9 cellular contexts compared by ENCODE assay signal in genomic region chrX:129318375-129318774, GRCh38.
A peak's percentile ranks its signal among the peaks of the same experiment; 100 is the strongest.
DNase-seq lines count a peak whose midpoint lies in the region; ATAC-seq and TF ChIP-seq lines count a peak whose summit lies in the region.
"Had no signal": no experiment of that assay in that cellular context is flagged by ENCODE, and none has a peak within 500 bp of the region (broad histone marks: within the 10 kb centered on the region; RNA-seq: fewer than 3 reads in every experiment).

No MANE protein-coding gene starts in this region.

- H3K36me3 Mint-ChIP-seq in neural crest cell (ENCODE audit: low read depth), result peaks cover 17% of the 10 kb centered on the region

- H3K4me1 Mint-ChIP-seq in neural crest cell, result peaks cover 4% of the 10 kb centered on the region
- H3K4me1 Mint-ChIP-seq: activated B cell treated with CpG ODN at 0.5 μM for 24 hours had no signal

- DNase-seq in NCI-H1105 treated with DMSO at 0.1 percent for 48 hours (lab: John Stamatoyannopoulos, UW) (peak; percentile 12), NCI-H1105 (lab: John Stamatoyannopoulos, UW) (no peak), Kasumi-1 (lab: John Stamatoyannopoulos, UW) (peak; percentile 41 to 45), astrocyte of the hippocampus (ENCODE audit: low read depth, low spot score) (peak; percentile 41), neural crest cell (ENCODE audit: low read depth, low spot score) (peak; percentile 3)
- DNase-seq in stimulated activated CD4-positive, alpha-beta T cell treated with anti-CD3 and anti-CD28 coated beads, Interleukin-4, amount 100 ng/mL, for 4 hours, result no peak
- DNase-seq: activated B cell treated with CpG ODN at 0.5 μM for 24 hours had no signal

- ATAC-seq in HG02870 (IDR thresholded peaks at IDR 0.05; ENCODE audit: unreplicated experiment), result no peak
- ATAC-seq in GM21717 (IDR thresholded peaks at IDR 0.05; ENCODE audit: unreplicated experiment), result no peak

- no peak overlapping the region for H3K4me3 Mint-ChIP-seq in neural crest cell
- H3K4me3 Mint-ChIP-seq: activated B cell treated with CpG ODN at 0.5 μM for 24 hours had no signal

- H3K27me3 Mint-ChIP-seq in neural crest cell (ENCODE audit: low read depth), result no peaks in the 10 kb centered on the region
- H3K27me3 Mint-ChIP-seq: activated B cell treated with CpG ODN at 0.5 μM for 24 hours had no signal

- H3K27ac Mint-ChIP-seq in neural crest cell (ENCODE audit: unreplicated experiment), result no peak overlapping the region
- H3K27ac Mint-ChIP-seq: activated B cell treated with CpG ODN at 0.5 μM for 24 hours had no signal

- TF ChIP-seq CTCF in neural crest cell (conservative IDR thresholded peaks at IDR 0.05), result peak; percentile 68

- peaks cover 5% of the 10 kb centered on the region for H3K9me3 Mint-ChIP-seq in neural crest cell
- H3K9me3 Mint-ChIP-seq: activated B cell treated with CpG ODN at 0.5 μM for 24 hours had no signal

Comparison
In these comparisons a context has a peak if more than half of its experiments do, and no peak if none do; other contexts are left out.
1. DNase-seq: peak in NCI-H1105 treated with DMSO at 0.1 percent for 48 hours (single experiment), Kasumi-1 (2 of 2), astrocyte of the hippocampus (single experiment) and neural crest cell (single experiment); none in NCI-H1105 (single experiment) and stimulated activated CD4-positive, alpha-beta T cell treated with anti-CD3 and anti-CD28 coated beads, Interleukin-4, amount 100 ng/mL, for 4 hours (0 of 2).